Comparison of ENCODE assay signal across 8 cellular contexts in genomic region chr4:80266902-80267380, GRCh38. TPM values are rescaled to one million over a fixed set of nuclear protein-coding genes. Genes with fewer than 3 reads are reported as not detected.
DNase-seq lines count a peak whose midpoint lies in the region; ATAC-seq, FAIRE-seq and TF ChIP-seq lines count a peak whose summit lies in the region.

No MANE protein-coding gene starts in this region.

- H4K20me1 ChIP-seq in SK-N-SH (ENCODE audit: insufficient read depth) (peaks cover 42% of the 10 kb centered on the region), osteoblast (ENCODE audit: insufficient read depth, low read length) (peaks cover 45% of the 10 kb centered on the region)

- TF ChIP-seq EP300 in SK-N-SH (IDR thresholded peaks at IDR 0.05; ENCODE audit: borderline replicate concordance in 1 of 2, low read depth in 1 of 2, low read length in 1 of 2), result no peak

- peaks cover 6 to 12% of the 10 kb centered on the region in 2 experiments; a peak in 1 of 4 replicates for H3K4me1 ChIP-seq in SK-N-SH (ENCODE audit: control insufficient read depth in 1 of 2, insufficient read depth in 2 of 2, low read depth in 1 of 2, low read length in 1 of 2)
- peaks cover 8 to 34% (median 10%) of the 10 kb centered on the region in 3 donors for H3K4me1 ChIP-seq in esophagus squamous epithelium
- H3K4me1 ChIP-seq in osteoblast (ENCODE audit: insufficient read depth, low read length), result peaks cover 28% of the 10 kb centered on the region
- peaks cover 0 to 2% of the 10 kb centered on the region in 2 donors for H3K4me1 ChIP-seq in small intestine (ENCODE audit: control insufficient read depth in 2 of 2, insufficient read depth in 1 of 2, low read depth in 1 of 2, low read length in 1 of 2)

- ATAC-seq in GM21576 (IDR thresholded peaks at IDR 0.05; ENCODE audit: unreplicated experiment), result peak; percentile 19

- H3K9me3 ChIP-seq in SK-N-SH (no peaks in the 10 kb centered on the region), esophagus squamous epithelium (no peaks in the 10 kb centered on the region), osteoblast (ENCODE audit: low read depth, low read length) (no peaks in the 10 kb centered on the region), small intestine (ENCODE audit: control insufficient read depth, low read depth) (no peaks in the 10 kb centered on the region)

- H3F3A ChIP-seq in SK-N-SH (replicated peaks; ENCODE audit: insufficient read depth), result peaks cover 21% of the 10 kb centered on the region

- H2AFZ ChIP-seq in SK-N-SH (ENCODE audit: low read depth), result 0 out of 2 replicates have a peak overlapping the region, but pooled peaks have one; percentile 38
- peak overlapping the region; percentile 56 for H2AFZ ChIP-seq in osteoblast (ENCODE audit: low read length)

- H3K4me3 ChIP-seq in SK-N-SH (ENCODE audit: low read depth in 2 of 2, low read length in 1 of 2), result peak overlapping the region; percentile 87 to 91
- H3K4me3 ChIP-seq in esophagus squamous epithelium, result peak overlapping the region in 3 of 4 donors; percentile 31 to 62 (median 32)
- H3K4me3 ChIP-seq in osteoblast (ENCODE audit: insufficient read depth, low read length), result peak overlapping the region; percentile 92
- no peak overlapping the region for H3K4me3 ChIP-seq in small intestine (ENCODE audit: low read depth in 1 of 2, low read length in 2 of 2)

- TF ChIP-seq POLR2A in esophagus squamous epithelium (IDR thresholded peaks at IDR 0.05), result no peak

- CTCF ChIA-PET in SK-N-SH (lab: Yijun Ruan, JAX), result interaction anchor here (0.8 to 2.7 kb wide), 7 partner anchors 11 to 69 kb away, joined by 4 to 11 read pairs (median 8); no protein-coding TSS in a partner anchor

- TF ChIP-seq CTCF in SK-N-SH (IDR thresholded peaks at IDR 0.05) (0 out of 2 replicates have a peak, but pooled peaks have one; percentile 8), esophagus squamous epithelium (IDR thresholded peaks at IDR 0.05) (no peak), osteoblast (IDR thresholded peaks at IDR 0.05; ENCODE audit: extremely low read depth, low read depth, low read length) (no peak)

- H3K27ac ChIP-seq in SK-N-SH (ENCODE audit: low read depth in 2 of 2, low read length in 1 of 2) (peak overlapping the region; percentile 81 to 99), esophagus squamous epithelium (no peak overlapping the region), osteoblast (ENCODE audit: low read depth, low read length) (peak overlapping the region; percentile 100), small intestine (ENCODE audit: low read depth in 1 of 2, low read length in 1 of 2) (no peak overlapping the region)

- intact Hi-C loops in esophagus squamous epithelium (cut with DNase I), result no loop called here

- H3K27me3 ChIP-seq in SK-N-SH (ENCODE audit: insufficient read depth) (no peaks in the 10 kb centered on the region), esophagus squamous epithelium (peaks cover 0 to 96% (median 25%) of the 10 kb centered on the region in 4 donors), osteoblast (ENCODE audit: insufficient read depth, low read length) (no peaks in the 10 kb centered on the region), small intestine (ENCODE audit: control insufficient read depth in 2 of 2, insufficient read depth in 2 of 2, low read length in 2 of 2) (peaks cover 7 to 48% of the 10 kb centered on the region in 2 donors)

- H3K4me2 ChIP-seq in SK-N-SH (peak overlapping the region; percentile 95), osteoblast (ENCODE audit: insufficient read depth, low read length) (peak overlapping the region; percentile 100)

- POLR2A ChIA-PET in SK-N-SH (lab: Yijun Ruan, JAX), result no interaction called here

- H3K9me2 ChIP-seq in SK-N-SH, result no peaks in the 10 kb centered on the region

- WGBS in SK-N-SH (ENCODE audit: low lambda C conversion rate), result 5% methylated on average over 11 of the region's 25 CpGs
- WGBS in esophagus squamous epithelium, 2 donors, result 5 to 13% methylated on average over 3 to 6 of the region's 25 CpGs
- WGBS in small intestine, 3 donors, result 4 to 11% (median 8%) methylated on average over 25 of the region's 25 CpGs

- H3K36me3 ChIP-seq in SK-N-SH (replicated peaks in 1 of 2; ENCODE audit: control insufficient read depth in 1 of 2, insufficient read depth in 2 of 2, low read length in 1 of 2) (peaks cover 16 to 31% of the 10 kb centered on the region in 2 experiments), esophagus squamous epithelium (no peaks in the 10 kb centered on the region), osteoblast (ENCODE audit: insufficient read depth, low read length) (peaks cover 35% of the 10 kb centered on the region), small intestine (ENCODE audit: control insufficient read depth in 2 of 2, insufficient read depth in 2 of 2, low read length in 2 of 2) (no peaks in the 10 kb centered on the region)

- H3K79me2 ChIP-seq in SK-N-SH (ENCODE audit: insufficient read depth) (peaks cover 79% of the 10 kb centered on the region), osteoblast (ENCODE audit: insufficient read depth, low read length) (peaks cover 84% of the 10 kb centered on the region)

- no peak for FAIRE-seq in small intestine (lab: Jason Lieb, UNC)

- peak overlapping the region; percentile 99 for H3K9ac ChIP-seq in SK-N-SH

- DNase-seq in A172 (ENCODE audit: low spot score) (peak; percentile 6), SK-N-SH (peak; percentile 59), esophagus squamous epithelium (lab: John Stamatoyannopoulos, UW) (no peak), osteoblast (ENCODE audit: insufficient read length, low spot score, missing footprints) (peak; percentile 84), NCI-H1417 (lab: John Stamatoyannopoulos, UW) (no peak), small intestine (no peak)
- DNase-seq in activated effector memory CD4-positive, alpha-beta T cell treated with Interleukin-2 at 50 U/mL for 16 hours, result no peak

- no peak for TF ChIP-seq RAD21 in SK-N-SH (IDR thresholded peaks at IDR 0.05; ENCODE audit: low read length)

TF ChIP-seq in SK-N-SH, 30 proteins besides CTCF, POLR2A, EP300 and RAD21:
- no peak for TF ChIP-seq RXRA (IDR thresholded peaks at IDR 0.05; ENCODE audit: borderline replicate concordance, low read depth)
- no peak for TF ChIP-seq REST (IDR thresholded peaks at IDR 0.05; ENCODE audit: low read depth, low read length)
- 0 out of 2 replicates have a peak, but pooled peaks have one; percentile 10 for TF ChIP-seq TAF1 (IDR thresholded peaks at IDR 0.05; ENCODE audit: borderline replicate concordance, low read depth, low read length)
- TF ChIP-seq PBX3 (IDR thresholded peaks at IDR 0.05), result no peak
- no peak for TF ChIP-seq EZH2phosphoT487 (IDR thresholded peaks at IDR 0.05; ENCODE audit: borderline replicate concordance, low read depth)
- no peak for TF ChIP-seq JUND (IDR thresholded peaks at IDR 0.05)
- no peak for TF ChIP-seq USF2 (IDR thresholded peaks at IDR 0.05; ENCODE audit: borderline replicate concordance, low read depth, low read length)

RNA-seq across cellular contexts. Expression of gene FGF5, which starts 0.5 kb away (rescaled TPM):
- 0.91 and 1.5 TPM in 2 replicates for total RNA-seq in A172 (2014; rRNA removed; shearing (Covaris generic))
- polyA plus RNA-seq in SK-N-SH (2012; rRNA removed) (17.7 and 22.8 TPM in 2 replicates), small intestine (under 1 TPM in 1 of 3 donors, not detected in 2; 0.10 TPM)
- 30.6 and 32.6 TPM in 2 replicates for polyA plus RNA-seq in SK-N-SH (2012; cell fraction: cytosol; rRNA removed)
- 15.2 and 20.5 TPM in 2 replicates for polyA plus RNA-seq in SK-N-SH (2012; cell fraction: nucleus; rRNA removed)
- total RNA-seq in esophagus squamous epithelium (not detected), osteoblast (7.7 and 10.5 TPM in 2 replicates)

Comparison
In these comparisons a context has a peak if more than half of its experiments do, and no peak if none do; other contexts are left out.
1. DNase-seq: peak in A172 (single experiment), SK-N-SH (single experiment) and osteoblast (single experiment); none in esophagus squamous epithelium (single experiment), activated effector memory CD4-positive, alpha-beta T cell treated with Interleukin-2 at 50 U/mL for 16 hours (single experiment), NCI-H1417 (0 of 3) and small intestine (single experiment).
2. H3K27ac ChIP-seq: peak in SK-N-SH (2 of 2) and osteoblast (single experiment); none in esophagus squamous epithelium (0 of 4) and small intestine (0 of 2).
3. H3K4me3 ChIP-seq: peak in SK-N-SH (2 of 2), esophagus squamous epithelium (3 of 4) and osteoblast (single experiment); none in small intestine (0 of 2).